9 cellular contexts compared by ENCODE assay signal in the genomic region with DNA sequence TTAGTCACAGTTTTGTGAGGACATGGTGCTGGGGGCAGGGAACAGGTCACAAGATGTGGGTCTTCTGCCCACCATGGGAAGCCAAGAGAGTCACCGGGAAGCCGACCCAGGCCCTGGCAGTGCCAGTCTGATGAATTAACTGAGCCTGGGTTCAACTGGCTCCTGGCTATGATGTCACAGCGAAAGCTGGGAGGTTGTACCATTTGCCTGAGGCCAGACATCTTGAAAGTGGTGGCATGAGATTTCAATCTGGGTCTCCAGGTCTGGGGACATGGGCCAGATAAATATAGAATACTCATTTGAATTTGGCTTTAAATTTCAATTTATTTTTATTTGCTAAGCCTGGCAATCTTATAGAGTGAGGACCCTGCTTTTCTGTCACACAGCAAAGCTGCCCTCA.
"Had no signal": no experiment of that assay in that cellular context is flagged by ENCODE, and none has a peak within 500 bp of the region (broad histone marks: within the 10 kb centered on the region; RNA-seq: fewer than 3 reads in every experiment).

No MANE protein-coding gene starts in this region.

- H2AFZ ChIP-seq: GM23248 had no signal

- H3K4me3 Mint-ChIP-seq: HFFc6 had no signal

- H3K4me1 ChIP-seq: HAP-1 had no signal

- H3K4me3 ChIP-seq: GM23248, HAP-1, K562 had no signal

- H3K36me3 ChIP-seq: HAP-1 had no signal

- ATAC-seq: HCT116 had no signal

- H3K9me3 ChIP-seq: HAP-1 had no signal

- H3K27ac Mint-ChIP-seq: HFFc6 had no signal

- H3K27ac ChIP-seq: GM23248 had no signal

- DNase-seq: GM23248, GOT3, H7, HFFc6, IMR-90, KG1 had no signal

- H3K9ac ChIP-seq: GM23248 had no signal
